Comparison of ENCODE assay signal across 8 cellular contexts in the genomic region with DNA sequence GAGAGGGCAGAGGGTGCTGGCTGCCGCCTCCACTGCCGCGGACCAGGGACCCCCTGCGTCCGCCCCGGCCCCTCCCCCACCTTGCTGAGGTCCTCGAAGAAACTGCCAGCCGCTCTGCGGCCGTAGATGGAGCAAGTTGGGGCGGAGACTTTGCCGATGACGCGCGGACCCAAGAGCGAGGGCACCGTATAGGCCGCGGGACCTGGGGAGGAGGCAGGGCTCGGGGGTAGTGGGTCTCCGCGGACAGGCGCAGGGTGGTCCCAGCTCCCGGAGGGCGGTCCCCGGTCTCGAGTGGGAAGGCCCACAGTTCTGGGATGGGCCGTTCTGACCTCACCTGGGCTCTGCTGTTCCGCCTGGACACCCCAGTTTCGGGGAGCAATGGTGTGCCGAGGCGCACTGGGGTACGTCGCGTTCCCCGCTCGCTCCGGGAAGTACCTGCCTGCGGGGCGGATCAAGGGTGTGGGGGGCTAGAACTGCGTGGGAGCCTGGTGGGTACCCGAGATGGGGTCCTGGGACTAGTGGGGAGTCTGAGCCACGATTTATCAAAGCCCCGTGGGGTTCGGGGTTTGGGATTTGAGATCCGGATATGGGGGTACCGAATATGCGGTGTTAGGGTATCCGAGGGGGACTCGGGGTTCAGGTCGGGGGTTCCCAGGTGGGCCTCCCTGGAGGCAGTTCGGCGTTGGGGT. TPM values are rescaled to one million over a fixed set of nuclear protein-coding genes. Genes with fewer than 3 reads are reported as not detected.
DNase-seq lines count a peak whose midpoint lies in the region; ATAC-seq and TF ChIP-seq lines count a peak whose summit lies in the region.

No MANE protein-coding gene starts in this region.

- peak overlapping the region; percentile 83 for H3K9ac ChIP-seq in OCI-LY1 (ENCODE audit: low read length)

- no peaks in the 10 kb centered on the region for H3K79me2 ChIP-seq in OCI-LY1 (ENCODE audit: insufficient read depth, low read length)

- ATAC-seq in GM18873 (IDR thresholded peaks at IDR 0.05; ENCODE audit: low FRiP score, unreplicated experiment): no peak

- H3K4me1 ChIP-seq in OCI-LY1 (ENCODE audit: insufficient read depth, low read length, severe bottlenecking) (peaks cover 63% of the 10 kb centered on the region), neutrophil (ENCODE audit: control insufficient read depth in 1 of 2, insufficient read depth in 1 of 2, low read depth in 1 of 2, low read length in 1 of 2) (peaks cover 66 to 67% of the 10 kb centered on the region in 2 experiments)

- H3K27me3 ChIP-seq in OCI-LY1 (ENCODE audit: insufficient read depth, low read length): no peaks in the 10 kb centered on the region
- H3K27me3 ChIP-seq in neutrophil: no peaks in the 10 kb centered on the region

- DNase-seq in ACHN (peak; percentile 84), GM20000 (ENCODE audit: low spot score) (peak; percentile 84), fibroblast of pulmonary artery (ENCODE audit: low read depth) (peak; percentile 90)
- DNase-seq in activated T-helper 1 cell treated with anti-CD3 and anti-CD28 coated beads, Interleukin-2, amount 50 U/mL, for 16 hours (ENCODE audit: low read depth in 1 of 2, low spot score in 1 of 2): peak; percentile 60 to 72

- H3K36me3 ChIP-seq in OCI-LY1 (ENCODE audit: insufficient read depth, low read length): no peaks in the 10 kb centered on the region
- H3K36me3 ChIP-seq in neutrophil: peaks cover 17% of the 10 kb centered on the region

- H3K4me3 ChIP-seq in OCI-LY1 (ENCODE audit: low read depth, low read length, poor library complexity, severe bottlenecking) (peak overlapping the region; percentile 80), fibroblast of pulmonary artery (replicated peaks; ENCODE audit: low read depth, low read length) (peak overlapping the region; percentile 62), neutrophil (ENCODE audit: low read depth in 1 of 2, low read length in 1 of 2) (peak overlapping the region; percentile 81 to 98)

- in situ Hi-C loops in ACHN (cut with HindIII; ENCODE audit: low pct_ligation_motif_present, low pct_unique_long_range_greater_than_20kb, low sequenced_read_pairs): no loop called here

- no peak overlapping the region for H2AFZ ChIP-seq in OCI-LY1 (ENCODE audit: low read length)

- H3F3A ChIP-seq in OCI-LY1 (ENCODE audit: insufficient read depth, low read length): peaks cover 5% of the 10 kb centered on the region

- H3K9me2 ChIP-seq in OCI-LY1 (ENCODE audit: low read depth, low read length): no peaks in the 10 kb centered on the region

- H3K9me3 ChIP-seq in OCI-LY1 (ENCODE audit: low read length): no peaks in the 10 kb centered on the region
- no peaks in the 10 kb centered on the region for H3K9me3 ChIP-seq in neutrophil

- no peaks in the 10 kb centered on the region for H4K20me1 ChIP-seq in OCI-LY1 (ENCODE audit: insufficient read depth, low read length)

- H3K4me2 ChIP-seq in OCI-LY1 (ENCODE audit: low read length): peak overlapping the region; percentile 85

- TF ChIP-seq CTCF in GM20000 (IDR thresholded peaks at IDR 0.05; ENCODE audit: extremely low read depth, missing control alignments): no peak
- no peak for TF ChIP-seq CTCF in OCI-LY1 (IDR thresholded peaks at IDR 0.05; ENCODE audit: low read length)
- no peak for TF ChIP-seq CTCF in fibroblast of pulmonary artery (IDR thresholded peaks at IDR 0.05; ENCODE audit: low read length, missing control alignments)
- peak; percentile 29 for TF ChIP-seq CTCF in neutrophil (IDR thresholded peaks at IDR 0.05)

- peak overlapping the region; percentile 60 for H3K27ac ChIP-seq in OCI-LY1 (ENCODE audit: low read depth, low read length, poor library complexity, severe bottlenecking)
- peak overlapping the region; percentile 98 for H3K27ac ChIP-seq in neutrophil
- peak overlapping the region; percentile 61 for H3K27ac ChIP-seq in temporal lobe (ENCODE audit: low read depth, low read length)

RNA-seq across cellular contexts. Expression of gene TYMP, which starts 1.2 kb away (rescaled TPM):
- total RNA-seq in temporal lobe: 1.5 TPM

RNA-seq across cellular contexts. Expression of gene SCO2, which starts 5.6 kb away (rescaled TPM):
- 0.98 TPM for total RNA-seq in temporal lobe

RNA-seq across cellular contexts. Expression of gene KLHDC7B, which starts 14.7 kb away (rescaled TPM):
- total RNA-seq in temporal lobe: not detected

RNA-seq across cellular contexts. Expression of gene NCAPH2, which starts 23.0 kb away (rescaled TPM):
- total RNA-seq in temporal lobe: 39.3 TPM

RNA-seq across cellular contexts. Expression of gene LMF2, which starts 23.5 kb away (rescaled TPM):
- total RNA-seq in temporal lobe: 11.6 TPM
